In the genomic region with DNA sequence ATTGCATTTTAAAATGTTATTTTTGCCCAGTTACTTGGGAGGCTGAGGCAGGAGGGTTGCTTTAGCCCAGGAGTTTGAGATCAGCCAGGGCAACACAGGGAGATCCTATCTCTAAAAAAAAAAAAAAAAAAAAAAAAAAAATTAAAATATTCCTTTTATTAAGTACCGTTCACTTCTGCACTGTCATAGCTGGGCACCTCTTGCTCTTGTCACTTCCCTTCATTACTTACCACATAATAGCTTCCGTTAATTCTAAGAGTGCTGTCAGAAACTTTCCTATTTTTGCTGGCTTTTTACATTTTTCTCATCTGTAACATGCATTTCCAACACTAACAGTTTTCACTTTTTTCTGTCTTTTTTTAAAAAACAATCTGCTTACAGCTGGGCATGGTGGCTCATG, we compare ENCODE assay signal across 15 cellular contexts.
"Had no signal": no experiment of that assay in that cellular context is flagged by ENCODE, and none has a peak within 500 bp of the region (broad histone marks: within the 10 kb centered on the region; RNA-seq: fewer than 3 reads in every experiment).

No MANE protein-coding gene starts in this region.

- ATAC-seq: esophagus mucosa, left lung, mucosa of descending colon, right cardiac atrium had no signal

- H3K27ac Mint-ChIP-seq: activated CD4-positive, alpha-beta memory T cell treated with anti-CD3 and anti-CD28 coated beads for 36 hours; nephron; progenitor cell of endocrine pancreas had no signal

- H3K9me3 Mint-ChIP-seq: activated CD4-positive, alpha-beta memory T cell treated with anti-CD3 and anti-CD28 coated beads for 36 hours; nephron had no signal

- H3K4me3 Mint-ChIP-seq: activated CD4-positive, alpha-beta memory T cell treated with anti-CD3 and anti-CD28 coated beads for 36 hours; nephron had no signal

- DNase-seq: activated CD4-positive, alpha-beta memory T cell treated with anti-CD3 and anti-CD28 coated beads for 36 hours; activated CD4-positive, alpha-beta T cell treated with anti-CD3 and anti-CD28 coated beads for 1 hour; activated naive CD4-positive, alpha-beta T cell treated with Interleukin-2 at 50 U/mL for 16 hours; adrenal gland; left lung; mucosa of descending colon; occipital lobe; right cardiac atrium; small intestine; stomach; testis; upper lobe of left lung had no signal

- H3K27me3 Mint-ChIP-seq: activated CD4-positive, alpha-beta memory T cell treated with anti-CD3 and anti-CD28 coated beads for 36 hours; progenitor cell of endocrine pancreas had no signal
